Comparison of ENCODE assay signal across 7 cellular contexts in genomic region chr3:117407317-117407716, GRCh38.
DNase-seq lines count a peak whose midpoint lies in the region; ATAC-seq and TF ChIP-seq lines count a peak whose summit lies in the region.

No MANE protein-coding gene starts in this region.

- no peak overlapping the region for H3K27ac Mint-ChIP-seq in mesothelial cell of epicardium

- DNase-seq in OCI-M1 (lab: John Stamatoyannopoulos, UW): peak; percentile 70
- no peak for DNase-seq in mesothelial cell of epicardium (ENCODE audit: low spot score in 2 of 2, unreplicated experiment in 2 of 2)
- DNase-seq in left ventricle myocardium superior: no peak
- DNase-seq in NCI-H446 treated with DMSO at 0.1 percent for 48 hours (lab: John Stamatoyannopoulos, UW): no peak
- no peak for DNase-seq in stimulated activated CD8-positive, alpha-beta memory T cell treated with anti-CD3 and anti-CD28 coated beads, Interleukin-4, amount 100 ng/mL, for 48 hours

- H3K27me3 Mint-ChIP-seq in mesothelial cell of epicardium (ENCODE audit: low read depth): peaks cover 1% of the 10 kb centered on the region

- ATAC-seq in GM18511 (IDR thresholded peaks at IDR 0.05; ENCODE audit: unreplicated experiment): peak; percentile 85
- peak; percentile 80 for ATAC-seq in HG02870 (IDR thresholded peaks at IDR 0.05; ENCODE audit: unreplicated experiment)
- no peak for ATAC-seq in left ventricle myocardium superior

- H3K9me3 Mint-ChIP-seq in mesothelial cell of epicardium: no peaks in the 10 kb centered on the region

- intact Hi-C loops in left ventricle myocardium superior (cut with micrococcal nuclease): no loop called here

- H3K36me3 Mint-ChIP-seq in mesothelial cell of epicardium: no peaks in the 10 kb centered on the region

- no peak overlapping the region for H3K4me3 Mint-ChIP-seq in mesothelial cell of epicardium

- peaks cover 9% of the 10 kb centered on the region for H3K4me1 Mint-ChIP-seq in mesothelial cell of epicardium

- peak; percentile 35 for TF ChIP-seq CTCF in mesothelial cell of epicardium (IDR thresholded peaks at IDR 0.05; ENCODE audit: unreplicated experiment)
